8 cellular contexts compared by ENCODE assay signal in the genomic region with DNA sequence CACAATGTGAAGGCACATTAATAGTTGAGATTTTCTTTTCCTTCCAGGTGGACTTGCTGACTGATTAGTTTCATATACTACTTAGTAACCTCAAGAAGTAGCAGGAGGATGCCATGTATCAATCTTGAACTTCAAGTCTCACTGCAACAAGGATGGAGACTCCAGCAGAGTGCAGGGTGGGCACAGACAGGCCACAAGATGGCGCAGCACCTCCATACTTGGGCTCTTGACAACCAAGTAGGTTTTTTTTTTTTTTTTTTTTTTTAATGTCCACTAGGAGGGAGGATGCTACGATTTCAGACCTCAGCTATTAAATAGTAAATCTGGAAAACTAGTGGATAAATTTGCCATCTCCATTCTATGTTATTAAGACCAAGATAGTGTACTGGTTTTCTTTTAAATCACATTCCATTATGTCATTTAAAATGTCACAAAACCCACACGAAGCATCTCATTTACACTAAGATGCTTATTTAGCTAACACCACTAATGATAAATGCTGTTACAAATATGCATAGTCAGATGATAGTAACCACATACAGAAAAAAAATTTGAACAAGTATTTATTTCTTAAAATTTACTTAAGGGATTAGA. TPM values are rescaled to one million over a fixed set of nuclear protein-coding genes. Genes with fewer than 3 reads are reported as not detected.
DNase-seq lines count a peak whose midpoint lies in the region; ATAC-seq and TF ChIP-seq lines count a peak whose summit lies in the region.

No MANE protein-coding gene starts in this region.

- DNase-seq in A673 (ENCODE audit: low spot score) (peak; percentile 80), SJCRH30 (peak; percentile 76 to 84), foreskin melanocyte (peak; percentile 64), ovary (peak; percentile 78 to 89 (median 86)), tibial artery (peak; percentile 77 to 82)
- peak; percentile 60 for DNase-seq in activated effector memory CD4-positive, alpha-beta T cell treated with Interleukin-2 at 50 U/mL for 16 hours

- H3K9me3 ChIP-seq in A673 (ENCODE audit: low read depth, low read length, poor library complexity, severe bottlenecking) (no peaks in the 10 kb centered on the region), Loucy (ENCODE audit: insufficient read depth, low read depth, low read length) (no peaks in the 10 kb centered on the region), SJCRH30 (replicated peaks) (no peaks in the 10 kb centered on the region), ovary (no peaks in the 10 kb centered on the region), tibial artery (no peaks in the 10 kb centered on the region)

- POLR2A ChIA-PET in A673 (lab: Charles Lee; ENCODE audit: low non-redundant PET), result no interaction called here

- intact Hi-C loops in A673 (cut with micrococcal nuclease; ENCODE audit: unreplicated experiment) (loop anchor here (1.0 to 5.0 kb wide), 3 partner anchors 265 to 901 kb away; no protein-coding TSS in a partner anchor), ovary (cut with DNase I) (loop anchor here in 3 of 4 donors (5.0 to 10.0 kb wide), 2 partner anchors 266 to 269 kb away; no protein-coding TSS in a partner anchor), tibial artery (cut with DNase I; ENCODE audit: low total_unique reads) (loop anchor here (10.0 kb wide), 1 partner anchor 269 kb away; no protein-coding TSS in a partner anchor)

- H3K4me1 ChIP-seq in A673 (ENCODE audit: insufficient read depth, low read length, poor library complexity, severe bottlenecking), result no peaks in the 10 kb centered on the region
- no peaks in the 10 kb centered on the region for H3K4me1 ChIP-seq in Loucy (ENCODE audit: insufficient read depth, low read length, poor library complexity, severe bottlenecking)
- no peaks in the 10 kb centered on the region for H3K4me1 ChIP-seq in SJCRH30
- no peaks in the 10 kb centered on the region for H3K4me1 ChIP-seq in ovary (ENCODE audit: insufficient read depth)
- H3K4me1 ChIP-seq in tibial artery, result no peaks in the 10 kb centered on the region

- no peak overlapping the region for H3K4me2 ChIP-seq in Loucy (ENCODE audit: low read depth, low read length, poor library complexity, severe bottlenecking)

- peak; percentile 76 for ATAC-seq in GM18909 (IDR thresholded peaks at IDR 0.05; ENCODE audit: poor library complexity, unreplicated experiment)

- H3F3A ChIP-seq in Loucy (ENCODE audit: low read depth), result no peaks in the 10 kb centered on the region

- TF ChIP-seq EP300 in ovary (IDR thresholded peaks at IDR 0.05), result no peak

- no peaks in the 10 kb centered on the region for H3K79me2 ChIP-seq in Loucy (ENCODE audit: insufficient read depth, low read length)

- H4K20me1 ChIP-seq in Loucy (ENCODE audit: insufficient read depth, low read length, poor library complexity, severe bottlenecking), result no peaks in the 10 kb centered on the region

- no TSS peak for BruUV-seq in A673 (replicated peaks; lab: Mats Ljungman, UMichigan)

- 25 to 29% (median 28%) methylated on average over 3 of the region's 3 CpGs for WGBS in ovary, 3 donors

- H3K27ac ChIP-seq in A673 (ENCODE audit: low read depth, low read length, poor library complexity, severe bottlenecking) (no peak overlapping the region), SJCRH30 (no peak overlapping the region), ovary (no peak overlapping the region), tibial artery (no peak overlapping the region)

- TF ChIP-seq CTCF in A673 (conservative IDR thresholded peaks at IDR 0.05; ENCODE audit: low read depth, low read length) (peak; percentile 97), Loucy (conservative IDR thresholded peaks at IDR 0.05; ENCODE audit: low read length) (peak; percentile 97), ovary (IDR thresholded peaks at IDR 0.05) (peak; percentile 54 to 80 (median 69)), tibial artery (IDR thresholded peaks at IDR 0.05) (peak; percentile 64 to 77)

- no peaks in the 10 kb centered on the region for H3K9me2 ChIP-seq in Loucy (replicated peaks; ENCODE audit: low read depth, low read length)

- H3K36me3 ChIP-seq in A673 (ENCODE audit: insufficient read depth, low read length, poor library complexity, severe bottlenecking) (no peaks in the 10 kb centered on the region), Loucy (ENCODE audit: insufficient read depth, low read length) (no peaks in the 10 kb centered on the region), SJCRH30 (no peaks in the 10 kb centered on the region; the same call in 1 of the 2 replicates), ovary (no peaks in the 10 kb centered on the region), tibial artery (peaks cover 10 to 33% (median 25%) of the 10 kb centered on the region in 3 donors)

- CTCF ChIA-PET in A673 (lab: Charles Lee), result interaction anchor here (0.6 to 2.4 kb wide), 19 partner anchors 10 to 1333 kb away, joined by 3 to 15 read pairs (median 6); no protein-coding TSS in a partner anchor

- no peak overlapping the region for H2AFZ ChIP-seq in Loucy (ENCODE audit: low read length)

- H3K4me3 ChIP-seq in A673 (ENCODE audit: low read depth, low read length, poor library complexity, severe bottlenecking), result no peak overlapping the region
- H3K4me3 ChIP-seq in Loucy (ENCODE audit: low read length, poor library complexity, severe bottlenecking), result no peak overlapping the region
- H3K4me3 ChIP-seq in SJCRH30, result no peak overlapping the region
- H3K4me3 ChIP-seq in ovary, result no peak overlapping the region
- H3K4me3 ChIP-seq in tibial artery, result no peak overlapping the region

- no peak for TF ChIP-seq POLR2A in ovary (IDR thresholded peaks at IDR 0.05)

- H3K9ac ChIP-seq in Loucy (ENCODE audit: low read depth, low read length, poor library complexity, severe bottlenecking), result no peak overlapping the region

- H3K27me3 ChIP-seq in A673 (replicated peaks; ENCODE audit: insufficient read depth, low read depth, low read length, poor library complexity) (no peaks in the 10 kb centered on the region), Loucy (ENCODE audit: insufficient read depth, low read length, poor library complexity, severe bottlenecking) (no peaks in the 10 kb centered on the region), SJCRH30 (no peaks in the 10 kb centered on the region), ovary (no peaks in the 10 kb centered on the region), tibial artery (no peaks in the 10 kb centered on the region)

RNA-seq across cellular contexts. Expression of gene IL6ST, which starts 58.6 kb away (rescaled TPM):
- total RNA-seq in A673 (2021) (39.8 and 42.2 TPM in 2 replicates), ovary (100 to 1,000 TPM; 142 to 406 (median 186) TPM)
- 42.3 and 52.5 TPM in 2 replicates for total RNA-seq in SJCRH30 (2014; rRNA removed; shearing (Covaris generic))
- 100 to 1,000 TPM in 1 of 2 donors, 10 to 100 TPM in 1; 45.9 to 123 TPM for polyA plus RNA-seq in ovary
